Comparison of ENCODE assay signal across 3 cellular contexts in genomic region chr19:58516246-58516836, GRCh38.
TF ChIP-seq lines count a peak whose summit lies in the region.

No MANE protein-coding gene starts in this region.

TF ChIP-seq in SK-N-SH, 30 proteins besides CTCF, POLR2A, EP300 and RAD21:
- no peak for TF ChIP-seq FOSL2 (IDR thresholded peaks at IDR 0.05; ENCODE audit: borderline replicate concordance, low read depth)
- no peak for TF ChIP-seq NRF1 (IDR thresholded peaks at IDR 0.05; ENCODE audit: low read depth, low read length)
- no peak for TF ChIP-seq USF1 (IDR thresholded peaks at IDR 0.05; ENCODE audit: borderline replicate concordance, low read depth)
- no peak for TF ChIP-seq EZH2phosphoT487 (IDR thresholded peaks at IDR 0.05; ENCODE audit: borderline replicate concordance, low read depth)
- TF ChIP-seq TAF1 (IDR thresholded peaks at IDR 0.05; ENCODE audit: borderline replicate concordance, low read depth, low read length), result no peak
- no peak for TF ChIP-seq GABPA (IDR thresholded peaks at IDR 0.05; ENCODE audit: low read depth)
- TF ChIP-seq YY1 (IDR thresholded peaks at IDR 0.05; ENCODE audit: low read depth), result no peak
- no peak for TF ChIP-seq FOXM1 (IDR thresholded peaks at IDR 0.05; ENCODE audit: low read depth)
- TF ChIP-seq RFX5 (IDR thresholded peaks at IDR 0.05; ENCODE audit: low read length), result no peak
- no peak for TF ChIP-seq MEF2A (IDR thresholded peaks at IDR 0.05; ENCODE audit: borderline replicate concordance, low read depth)

TF ChIP-seq in SK-N-SH treated with all-trans-retinoic acid at 6 μM for 48 hours, 23 proteins besides CTCF, POLR2A, EP300 and RAD21:
- TF ChIP-seq BACH2 (CRISPR knock-in tag; IDR thresholded peaks at IDR 0.05; ENCODE audit: borderline replicate concordance) (no peak), POU6F1 (CRISPR knock-in tag; IDR thresholded peaks at IDR 0.05; ENCODE audit: borderline replicate concordance, low read depth) (no peak), ARNTL (CRISPR knock-in tag; IDR thresholded peaks at IDR 0.05; ENCODE audit: borderline replicate concordance, low read depth) (no peak), ZFP3 (CRISPR knock-in tag; IDR thresholded peaks at IDR 0.05) (no peak), CSDC2 (CRISPR knock-in tag; IDR thresholded peaks at IDR 0.05) (no peak), PPARA (CRISPR knock-in tag; IDR thresholded peaks at IDR 0.05; ENCODE audit: borderline replicate concordance) (no peak)

TF ChIP-seq in HCT116, 20 proteins besides CTCF, POLR2A, EP300 and RAD21:
- no peak for TF ChIP-seq SRF (IDR thresholded peaks at IDR 0.05; ENCODE audit: low read depth)
- TF ChIP-seq MAX (IDR thresholded peaks at IDR 0.05), result no peak
TF ChIP-seq in HCT116: peak in this region for 0.
